Comparison of ENCODE assay signal across 9 cellular contexts in genomic region chr3:9902372-9903237, GRCh38. TPM values are rescaled to one million over a fixed set of nuclear protein-coding genes. Genes with fewer than 3 reads are reported as not detected.
DNase-seq lines count a peak whose midpoint lies in the region; ATAC-seq lines count a peak whose summit lies in the region.
"Had no signal": no experiment of that assay in that cellular context is flagged by ENCODE, and none has a peak within 500 bp of the region (broad histone marks: within the 10 kb centered on the region; RNA-seq: fewer than 3 reads in every experiment).

A gene with protein sequence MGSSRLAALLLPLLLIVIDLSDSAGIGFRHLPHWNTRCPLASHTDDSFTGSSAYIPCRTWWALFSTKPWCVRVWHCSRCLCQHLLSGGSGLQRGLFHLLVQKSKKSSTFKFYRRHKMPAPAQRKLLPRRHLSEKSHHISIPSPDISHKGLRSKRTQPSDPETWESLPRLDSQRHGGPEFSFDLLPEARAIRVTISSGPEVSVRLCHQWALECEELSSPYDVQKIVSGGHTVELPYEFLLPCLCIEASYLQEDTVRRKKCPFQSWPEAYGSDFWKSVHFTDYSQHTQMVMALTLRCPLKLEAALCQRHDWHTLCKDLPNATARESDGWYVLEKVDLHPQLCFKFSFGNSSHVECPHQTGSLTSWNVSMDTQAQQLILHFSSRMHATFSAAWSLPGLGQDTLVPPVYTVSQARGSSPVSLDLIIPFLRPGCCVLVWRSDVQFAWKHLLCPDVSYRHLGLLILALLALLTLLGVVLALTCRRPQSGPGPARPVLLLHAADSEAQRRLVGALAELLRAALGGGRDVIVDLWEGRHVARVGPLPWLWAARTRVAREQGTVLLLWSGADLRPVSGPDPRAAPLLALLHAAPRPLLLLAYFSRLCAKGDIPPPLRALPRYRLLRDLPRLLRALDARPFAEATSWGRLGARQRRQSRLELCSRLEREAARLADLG (plus strand): TSS chr3:9902848. CDS start chr3:9902933, 85 bp downstream.

- DNase-seq in NCI-H2107 treated with DMSO at 0.1 percent for 48 hours (lab: John Stamatoyannopoulos, UW; ENCODE audit: unreplicated experiment) (peak; percentile 20), NCI-H2107 (lab: John Stamatoyannopoulos, UW) (no peak), immature natural killer cell (no peak), H4 (ENCODE audit: low spot score) (no peak)

- no peaks in the 10 kb centered on the region for H3K27me3 Mint-ChIP-seq in activated T-helper 17 cell treated with anti-CD3 and anti-CD28 coated beads, Interleukin-2, amount 50 U/mL, for 72 hours
- peaks cover 0 to 2% (median 1%) of the 10 kb centered on the region in 3 donors for H3K27me3 Mint-ChIP-seq in immature natural killer cell (ENCODE audit: low read depth in 3 of 3)
- H3K27me3 Mint-ChIP-seq in stimulated activated naive CD8-positive, alpha-beta T cell treated with anti-CD3 and anti-CD28 coated beads, Interleukin-15, Interleukin-2, amounts not matched to agents 100 ng/mL and 50 ng/mL, for 24 hours, result no peaks in the 10 kb centered on the region

- peaks cover 2% of the 10 kb centered on the region for H3K36me3 Mint-ChIP-seq in activated T-helper 17 cell treated with anti-CD3 and anti-CD28 coated beads, Interleukin-2, amount 50 U/mL, for 72 hours (ENCODE audit: low read depth)
- H3K36me3 Mint-ChIP-seq in immature natural killer cell, result peaks cover 0 to 4% (median 0%) of the 10 kb centered on the region in 3 donors
- H3K36me3 Mint-ChIP-seq in stimulated activated naive CD8-positive, alpha-beta T cell treated with anti-CD3 and anti-CD28 coated beads, Interleukin-15, Interleukin-2, amounts not matched to agents 100 ng/mL and 50 ng/mL, for 24 hours (ENCODE audit: low read depth), result no peaks in the 10 kb centered on the region

- peak; percentile 75 for ATAC-seq in activated T-helper 17 cell treated with anti-CD3 and anti-CD28 coated beads, Interleukin-2, amount 50 U/mL, for 72 hours (replicated peaks)
- ATAC-seq in HG03342 (IDR thresholded peaks at IDR 0.05; ENCODE audit: unreplicated experiment) (no peak), HG02588 (IDR thresholded peaks at IDR 0.05; ENCODE audit: unreplicated experiment) (no peak)

- H3K27ac Mint-ChIP-seq in activated T-helper 17 cell treated with anti-CD3 and anti-CD28 coated beads, Interleukin-2, amount 50 U/mL, for 72 hours, result peak within 1 kb of the TSS; percentile 91
- H3K27ac Mint-ChIP-seq in immature natural killer cell, result peak within 1 kb of the TSS; percentile 29 to 80 (median 41)
- H3K27ac Mint-ChIP-seq in stimulated activated naive CD8-positive, alpha-beta T cell treated with anti-CD3 and anti-CD28 coated beads, Interleukin-15, Interleukin-2, amounts not matched to agents 100 ng/mL and 50 ng/mL, for 24 hours, result peak within 1 kb of the TSS; percentile 78
- H3K27ac Mint-ChIP-seq: B cell had no signal

- H3K4me3 Mint-ChIP-seq in activated T-helper 17 cell treated with anti-CD3 and anti-CD28 coated beads, Interleukin-2, amount 50 U/mL, for 72 hours, result peak within 1 kb of the TSS; percentile 88
- H3K4me3 Mint-ChIP-seq in immature natural killer cell, result peak within 1 kb of the TSS in 2 of 5 donors; percentile 12 to 25
- peak within 1 kb of the TSS; percentile 45 for H3K4me3 Mint-ChIP-seq in stimulated activated naive CD8-positive, alpha-beta T cell treated with anti-CD3 and anti-CD28 coated beads, Interleukin-15, Interleukin-2, amounts not matched to agents 100 ng/mL and 50 ng/mL, for 24 hours
- H3K4me3 Mint-ChIP-seq: B cell had no signal

- peaks cover 38% of the 10 kb centered on the region for H3K4me1 Mint-ChIP-seq in activated T-helper 17 cell treated with anti-CD3 and anti-CD28 coated beads, Interleukin-2, amount 50 U/mL, for 72 hours
- H3K4me1 Mint-ChIP-seq in immature natural killer cell, result peaks cover 19 to 25% of the 10 kb centered on the region in 2 donors
- peaks cover 38% of the 10 kb centered on the region for H3K4me1 Mint-ChIP-seq in stimulated activated naive CD8-positive, alpha-beta T cell treated with anti-CD3 and anti-CD28 coated beads, Interleukin-15, Interleukin-2, amounts not matched to agents 100 ng/mL and 50 ng/mL, for 24 hours (ENCODE audit: low read depth)
- H3K4me1 Mint-ChIP-seq: B cell had no signal

- H3K9me3 Mint-ChIP-seq in activated T-helper 17 cell treated with anti-CD3 and anti-CD28 coated beads, Interleukin-2, amount 50 U/mL, for 72 hours, result no peaks in the 10 kb centered on the region
- H3K9me3 Mint-ChIP-seq in immature natural killer cell, result no peaks in the 10 kb centered on the region
- no peaks in the 10 kb centered on the region for H3K9me3 Mint-ChIP-seq in stimulated activated naive CD8-positive, alpha-beta T cell treated with anti-CD3 and anti-CD28 coated beads, Interleukin-15, Interleukin-2, amounts not matched to agents 100 ng/mL and 50 ng/mL, for 24 hours

RNA-seq across cellular contexts. Expression of the gene that starts here (rescaled TPM):
- 10 to 100 TPM in 1 of 2 donors, 1 to 10 TPM in 1; 5.9 to 20.1 TPM for total RNA-seq in activated T-helper 17 cell treated with anti-CD3 and anti-CD28 coated beads, Interleukin-2, amount 50 U/mL, for 72 hours
- under 1 TPM in 1 of 3 donors, not detected in 2; 0.14 TPM for polyA plus RNA-seq in immature natural killer cell
- not detected in 2 replicates for total RNA-seq in H4 (2014; rRNA removed; shearing (Covaris generic))
- total RNA-seq: B cell had no signal

Comparison
In these comparisons a context has a peak if more than half of its experiments do, and no peak if none do; other contexts are left out.
1. H3K27ac Mint-ChIP-seq: peak in every context shown above with its lines; median percentile 91 in activated T-helper 17 cell treated with anti-CD3 and anti-CD28 coated beads, Interleukin-2, amount 50 U/mL, for 72 hours; 78 in stimulated activated naive CD8-positive, alpha-beta T cell treated with anti-CD3 and anti-CD28 coated beads, Interleukin-15, Interleukin-2, amounts not matched to agents 100 ng/mL and 50 ng/mL, for 24 hours; 41 in immature natural killer cell.